23 cellular contexts compared by ENCODE assay signal in genomic region chr1:38128926-38129453, GRCh38.
"Had no signal": no experiment of that assay in that cellular context is flagged by ENCODE, and none has a peak within 500 bp of the region (broad histone marks: within the 10 kb centered on the region; RNA-seq: fewer than 3 reads in every experiment).

No MANE protein-coding gene starts in this region.

- H3K9me3 Mint-ChIP-seq: memory B cell; naive thymus-derived CD4-positive, alpha-beta T cell; natural killer cell treated with Interleukin-12 subunit alpha and Interleukin-12 subunit beta and Interleukin-15 and Interleukin-18, amount 100 ng/mL, for 72 hours; stimulated activated naive B cell treated with anti-CD40 and anti-IgM and Interleukin-4, amounts not matched to agents 10 μg/mL and 1 μg/mL and 100 μg/mL, for 72 hours had no signal

- DNase-seq: hippocampal formation; left ventricle myocardium inferior; midbrain; mucosa of descending colon; naive thymus-derived CD4-positive, alpha-beta T cell; occipital lobe; right lobe of liver; stimulated activated CD4-positive, alpha-beta T cell treated with anti-CD3 and anti-CD28 coated beads, Interleukin-12 subunit alpha, Interleukin-12 subunit beta, amount 100 ng/mL, for 4 hours; stimulated activated CD4-positive, alpha-beta T cell treated with anti-CD3 and anti-CD28 coated beads, Interleukin-15, amount 100 ng/mL, for 24 hours; stimulated activated CD4-positive, alpha-beta T cell treated with anti-CD3 and anti-CD28 coated beads, Interleukin-2, amount 100 ng/mL, for 24 hours; stimulated activated CD4-positive, alpha-beta T cell treated with anti-CD3 and anti-CD28 coated beads, Interleukin-4, amount 100 ng/mL, for 1 hour; stimulated activated naive B cell treated with anti-CD40 and anti-IgM and Interleukin-4, amounts not matched to agents 10 μg/mL and 1 μg/mL and 100 μg/mL, for 72 hours; stimulated activated naive CD8-positive, alpha-beta T cell treated with anti-CD3 and anti-CD28 coated beads, Interleukin-15, Interleukin-2, amounts not matched to agents 100 U/mL and 50 U/mL, for 24 hours had no signal

- H3K27ac ChIP-seq: left ventricle myocardium inferior, neutrophil, parathyroid adenoma, right atrium auricular region, right lobe of liver, tibial nerve, upper lobe of left lung, vagina had no signal

- H3K79me2 ChIP-seq: parathyroid adenoma had no signal

- H3K4me1 ChIP-seq: parathyroid adenoma, right atrium auricular region, right lobe of liver, upper lobe of left lung, vagina had no signal

- H3K27me3 ChIP-seq: right atrium auricular region, right lobe of liver, tibial nerve, upper lobe of left lung, vagina had no signal

- H3K9ac ChIP-seq: parathyroid adenoma had no signal

- H3K4me3 ChIP-seq: left ventricle myocardium inferior, mucosa of descending colon, right atrium auricular region, right lobe of liver, skin epidermis, tibial nerve, upper lobe of left lung, vagina had no signal

- H3K9me3 ChIP-seq: left ventricle myocardium inferior, mucosa of descending colon, neutrophil, right atrium auricular region, right lobe of liver, tibial nerve, upper lobe of left lung, vagina had no signal

- H3K4me3 Mint-ChIP-seq: memory B cell; naive thymus-derived CD4-positive, alpha-beta T cell; natural killer cell treated with Interleukin-12 subunit alpha and Interleukin-12 subunit beta and Interleukin-15 and Interleukin-18, amount 100 ng/mL, for 72 hours; stimulated activated naive B cell treated with anti-CD40 and anti-IgM and Interleukin-4, amounts not matched to agents 10 μg/mL and 1 μg/mL and 100 μg/mL, for 72 hours had no signal

- H3K4me1 Mint-ChIP-seq: memory B cell; stimulated activated naive B cell treated with anti-CD40 and anti-IgM and Interleukin-4, amounts not matched to agents 10 μg/mL and 1 μg/mL and 100 μg/mL, for 72 hours had no signal

- FAIRE-seq: keratinocyte had no signal

- H3K36me3 ChIP-seq: left ventricle myocardium inferior, neutrophil, right atrium auricular region, right lobe of liver, tibial nerve, upper lobe of left lung, vagina had no signal

- H3K36me3 Mint-ChIP-seq: memory B cell; naive thymus-derived CD4-positive, alpha-beta T cell; natural killer cell treated with Interleukin-12 subunit alpha and Interleukin-12 subunit beta and Interleukin-15 and Interleukin-18, amount 100 ng/mL, for 72 hours; stimulated activated naive B cell treated with anti-CD40 and anti-IgM and Interleukin-4, amounts not matched to agents 10 μg/mL and 1 μg/mL and 100 μg/mL, for 72 hours had no signal

- H3K27ac Mint-ChIP-seq: memory B cell; naive thymus-derived CD4-positive, alpha-beta T cell; natural killer cell treated with Interleukin-12 subunit alpha and Interleukin-12 subunit beta and Interleukin-15 and Interleukin-18, amount 100 ng/mL, for 72 hours; stimulated activated naive B cell treated with anti-CD40 and anti-IgM and Interleukin-4, amounts not matched to agents 10 μg/mL and 1 μg/mL and 100 μg/mL, for 72 hours had no signal

- H2AFZ ChIP-seq: parathyroid adenoma had no signal

- ATAC-seq: mucosa of descending colon; naive thymus-derived CD4-positive, alpha-beta T cell; natural killer cell treated with Interleukin-12 subunit alpha and Interleukin-12 subunit beta and Interleukin-15 and Interleukin-18, amount 100 ng/mL, for 72 hours; right lobe of liver; stimulated activated naive B cell treated with anti-CD40 and anti-IgM and Interleukin-4, amounts not matched to agents 10 μg/mL and 1 μg/mL and 100 μg/mL, for 72 hours; stimulated activated naive CD8-positive, alpha-beta T cell treated with anti-CD3 and anti-CD28 coated beads, Interleukin-15, Interleukin-2, amounts not matched to agents 100 U/mL and 50 U/mL, for 24 hours had no signal
